In the genomic region with DNA sequence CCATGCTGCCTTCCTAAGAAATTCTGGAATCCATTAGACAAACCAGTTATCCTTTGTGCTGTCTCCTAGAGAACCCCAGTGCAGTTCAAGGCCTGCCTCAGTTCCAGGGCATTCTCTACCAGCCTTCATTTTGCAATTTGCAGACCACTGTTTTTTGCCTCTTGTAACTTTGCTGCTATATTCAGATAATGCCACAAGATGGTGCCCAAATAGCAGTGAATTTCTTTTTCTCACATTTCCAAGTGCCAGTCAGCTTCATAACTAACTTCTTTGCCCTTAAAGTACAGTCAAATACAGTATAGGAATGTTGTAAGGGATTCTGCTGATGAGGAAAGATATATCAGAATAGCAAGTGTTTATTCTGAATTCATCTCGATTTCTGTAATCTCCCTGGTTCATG, we compare ENCODE assay signal across 9 cellular contexts. TPM values are rescaled to one million over a fixed set of nuclear protein-coding genes. Genes with fewer than 3 reads are reported as not detected.
DNase-seq lines count a peak whose midpoint lies in the region; ATAC-seq and TF ChIP-seq lines count a peak whose summit lies in the region.
"Had no signal": no experiment of that assay in that cellular context is flagged by ENCODE, and none has a peak within 500 bp of the region (broad histone marks: within the 10 kb centered on the region; RNA-seq: fewer than 3 reads in every experiment).

No MANE protein-coding gene starts in this region.

- no peak overlapping the region for H2AFZ ChIP-seq in neural progenitor cell (replicated peaks)

- H3K9me3 Mint-ChIP-seq in neural progenitor cell: no peaks in the 10 kb centered on the region
- H3K9me3 Mint-ChIP-seq: T-helper 1 cell treated with Interleukin-12 subunit alpha and Interleukin-12 subunit beta and Interleukin-4 antibody, amounts not matched to agents 30 μg/mL and 1 μg/mL, for 36 hours had no signal

- peaks cover 15% of the 10 kb centered on the region for H3K36me3 Mint-ChIP-seq in neural progenitor cell

- no peaks in the 10 kb centered on the region for H3F3A ChIP-seq in neural progenitor cell (ENCODE audit: low read depth)

- H3K27me3 ChIP-seq in neural progenitor cell: no peaks in the 10 kb centered on the region

- no peaks in the 10 kb centered on the region for H3K4me1 ChIP-seq in neural progenitor cell

- ATAC-seq in HG02884 (IDR thresholded peaks at IDR 0.05; ENCODE audit: unreplicated experiment) (no peak), HG03025 (IDR thresholded peaks at IDR 0.05; ENCODE audit: low FRiP score, unreplicated experiment) (no peak)

- TF ChIP-seq CTCF in neural progenitor cell (IDR thresholded peaks at IDR 0.05) (peak; percentile 57), GM13976 (IDR thresholded peaks at IDR 0.05; ENCODE audit: borderline replicate concordance, control extremely low read depth, extremely low read depth, insufficient read depth, missing control alignments) (no peak)

- no peak overlapping the region for H3K9ac ChIP-seq in neural progenitor cell

- no peak overlapping the region for H3K27ac ChIP-seq in neural progenitor cell

- no peaks in the 10 kb centered on the region for H3K36me3 ChIP-seq in neural progenitor cell

- no peak overlapping the region for H3K4me2 ChIP-seq in neural progenitor cell

- peaks cover 10% of the 10 kb centered on the region for H3K4me1 Mint-ChIP-seq in neural progenitor cell

- H3K9me3 ChIP-seq in neural progenitor cell (ENCODE audit: low read depth): no peaks in the 10 kb centered on the region

- no peak overlapping the region for H3K27ac Mint-ChIP-seq in neural progenitor cell
- H3K27ac Mint-ChIP-seq: T-helper 1 cell treated with Interleukin-12 subunit alpha and Interleukin-12 subunit beta and Interleukin-4 antibody, amounts not matched to agents 30 μg/mL and 1 μg/mL, for 36 hours had no signal

- no peak overlapping the region for H3K4me3 Mint-ChIP-seq in neural progenitor cell
- H3K4me3 Mint-ChIP-seq: T-helper 1 cell treated with Interleukin-12 subunit alpha and Interleukin-12 subunit beta and Interleukin-4 antibody, amounts not matched to agents 30 μg/mL and 1 μg/mL, for 36 hours had no signal

- H3K27me3 Mint-ChIP-seq in neural progenitor cell (ENCODE audit: insufficient read depth, low read depth): no peaks in the 10 kb centered on the region

- in situ Hi-C loops in G401 (cut with HindIII; ENCODE audit: low sequenced_read_pairs): no loop called here
- in situ Hi-C loops in GM13976 (cut with MboI; ENCODE audit: low sequenced_read_pairs, unreplicated experiment): no loop called here

- H3K4me3 ChIP-seq in neural progenitor cell: no peak overlapping the region

- H4K20me1 ChIP-seq in neural progenitor cell (ENCODE audit: low read depth): no peaks in the 10 kb centered on the region

- no peaks in the 10 kb centered on the region for H3K79me2 ChIP-seq in neural progenitor cell (ENCODE audit: low read depth)

- peak; percentile 71 for DNase-seq in G401 (ENCODE audit: low spot score)
- DNase-seq in NCI-H1694 (lab: John Stamatoyannopoulos, UW): peak; percentile 20
- peak; percentile 54 for DNase-seq in dermis blood vessel endothelial cell
- no peak for DNase-seq in neural progenitor cell (ENCODE audit: low spot score)
- no peak for DNase-seq in NCI-H1436 treated with DMSO at 0.1 percent for 48 hours (lab: John Stamatoyannopoulos, UW)
- DNase-seq in GM13976 (ENCODE audit: low spot score): no peak

RNA-seq across cellular contexts. Expression of gene LOXL4, which starts 25.2 kb away (rescaled TPM):
- not detected in 2 replicates for total RNA-seq in G401 (2014; rRNA removed; shearing (Covaris generic))
- 0.68 and 0.88 TPM in 2 replicates for total RNA-seq in dermis blood vessel endothelial cell
- 0.77 and 0.92 TPM in 2 replicates for total RNA-seq in neural progenitor cell (ENCODE audit: low replicate concordance)

Comparison
In these comparisons a context has a peak if more than half of its experiments do, and no peak if none do; other contexts are left out.
1. DNase-seq: peak in G401 (single experiment), NCI-H1694 (single experiment) and dermis blood vessel endothelial cell (single experiment); none in neural progenitor cell (single experiment), NCI-H1436 treated with DMSO at 0.1 percent for 48 hours (single experiment) and GM13976 (single experiment).